Comparison of ENCODE assay signal across 13 cellular contexts in the genomic region with DNA sequence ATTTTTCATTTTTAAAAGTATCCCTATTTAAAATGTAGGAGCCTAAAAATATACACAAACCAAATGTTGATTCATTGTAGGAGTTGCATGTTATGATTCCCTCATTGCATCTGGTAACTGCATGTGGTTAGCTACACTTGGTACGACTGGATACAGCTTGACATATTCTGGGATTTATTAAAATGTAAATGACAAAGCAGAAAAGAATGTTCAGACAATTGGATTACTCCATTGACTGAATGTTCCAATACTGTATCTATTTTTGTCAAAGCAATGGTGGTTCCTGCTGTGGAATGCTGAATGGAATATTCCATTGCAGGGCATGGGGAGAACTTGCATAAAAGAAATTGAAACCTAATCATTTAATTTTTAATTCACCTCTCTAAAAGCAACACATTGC. TPM values are rescaled to one million over a fixed set of nuclear protein-coding genes. Genes with fewer than 3 reads are reported as not detected.
A peak's percentile ranks its signal among the peaks of the same experiment; 100 is the strongest.
DNase-seq lines count a peak whose midpoint lies in the region; ATAC-seq, FAIRE-seq and TF ChIP-seq lines count a peak whose summit lies in the region.
"Had no signal": no experiment of that assay in that cellular context is flagged by ENCODE, and none has a peak within 500 bp of the region (broad histone marks: within the 10 kb centered on the region; RNA-seq: fewer than 3 reads in every experiment).

No MANE protein-coding gene starts in this region.

- no peak overlapping the region for H3K4me3 ChIP-seq in bronchial epithelial cell (ENCODE audit: low read depth, low read length)
- H3K4me3 ChIP-seq in smooth muscle cell: no peak overlapping the region

- 8% methylated on average over 1 of the region's 1 CpG for WGBS in smooth muscle cell (ENCODE audit: low lambda C conversion rate)

- DNase-seq in HFFc6 (peak; percentile 92), bronchial epithelial cell (ENCODE audit: low read depth) (peak; percentile 56), left ventricle myocardium superior (no peak), smooth muscle cell (lab: John Stamatoyannopoulos, UW; ENCODE audit: unreplicated experiment) (no peak), midbrain (lab: John Stamatoyannopoulos, UW) (no peak), NCI-H1417 (lab: John Stamatoyannopoulos, UW) (no peak)
- DNase-seq: cerebellar nuclear complex, DND-41, NCI-H526, T-helper 17 cell had no signal

- H3K36me3 ChIP-seq in bronchial epithelial cell (ENCODE audit: control insufficient read depth, insufficient read depth, low read length) (no peaks in the 10 kb centered on the region), smooth muscle cell (ENCODE audit: low read depth) (peaks cover 2% of the 10 kb centered on the region)

- peaks cover 99% of the 10 kb centered on the region for H3K4me1 Mint-ChIP-seq in HFFc6 (ENCODE audit: low read depth)
- H3K4me1 Mint-ChIP-seq: T-helper 17 cell had no signal

- H3K9ac ChIP-seq in smooth muscle cell (ENCODE audit: low read depth): no peak overlapping the region
- H3K9ac ChIP-seq: parathyroid adenoma had no signal

- H3K27ac Mint-ChIP-seq in HFFc6: peak overlapping the region; percentile 83
- H3K27ac Mint-ChIP-seq: T-helper 17 cell had no signal

- H3K27me3 Mint-ChIP-seq in HFFc6 (ENCODE audit: insufficient read depth): peaks cover 33% of the 10 kb centered on the region
- H3K27me3 Mint-ChIP-seq: T-helper 17 cell had no signal

- no peaks in the 10 kb centered on the region; the same call in 1 of the 2 replicates for H3K9me3 Mint-ChIP-seq in HFFc6

- no peaks in the 10 kb centered on the region for H3K9me3 ChIP-seq in smooth muscle cell (replicated peaks; ENCODE audit: low read depth)

- H2AFZ ChIP-seq in smooth muscle cell (ENCODE audit: low read depth): no peak overlapping the region
- H2AFZ ChIP-seq: parathyroid adenoma had no signal

- H3K36me3 Mint-ChIP-seq in HFFc6 (ENCODE audit: low read depth): peaks cover 73% of the 10 kb centered on the region

- peaks cover 25% of the 10 kb centered on the region for H3K79me2 ChIP-seq in smooth muscle cell (ENCODE audit: low read depth)
- H3K79me2 ChIP-seq: parathyroid adenoma had no signal

- intact Hi-C loops in left ventricle myocardium superior (cut with micrococcal nuclease): no loop called here

- peaks cover 9% of the 10 kb centered on the region for H4K20me1 ChIP-seq in smooth muscle cell (ENCODE audit: low read depth)

- FAIRE-seq in bronchial epithelial cell (lab: Jason Lieb, UNC): no peak

- H3K4me3 Mint-ChIP-seq in HFFc6: no peak overlapping the region
- H3K4me3 Mint-ChIP-seq: T-helper 17 cell had no signal

- H3K4me2 ChIP-seq in smooth muscle cell: no peak overlapping the region

- H3K27ac ChIP-seq in smooth muscle cell (ENCODE audit: low read depth): peak overlapping the region; percentile 55
- H3K27ac ChIP-seq: parathyroid adenoma had no signal

- H3K27me3 ChIP-seq in bronchial epithelial cell (ENCODE audit: control insufficient read depth, insufficient read depth, low read length) (no peaks in the 10 kb centered on the region), smooth muscle cell (ENCODE audit: low read depth) (no peaks in the 10 kb centered on the region)

- H3F3A ChIP-seq in smooth muscle cell (ENCODE audit: low read depth): peaks cover 22% of the 10 kb centered on the region

- H3K4me1 ChIP-seq in smooth muscle cell (ENCODE audit: low read depth): peaks cover 11% of the 10 kb centered on the region
- H3K4me1 ChIP-seq: parathyroid adenoma had no signal

- ATAC-seq in left ventricle myocardium superior (peak; percentile 91), GM21390 (IDR thresholded peaks at IDR 0.05; ENCODE audit: unreplicated experiment) (no peak), HG02759 (IDR thresholded peaks at IDR 0.05; ENCODE audit: unreplicated experiment) (no peak)
- ATAC-seq: T-helper 17 cell had no signal

- TF ChIP-seq CTCF in HFFc6 (IDR thresholded peaks at IDR 0.05): no peak
- TF ChIP-seq CTCF in bronchial epithelial cell (IDR thresholded peaks at IDR 0.05; ENCODE audit: insufficient read depth, low read length, severe bottlenecking): no peak
- no peak for TF ChIP-seq CTCF in smooth muscle cell (IDR thresholded peaks at IDR 0.05; ENCODE audit: borderline replicate concordance, insufficient read depth, poor library complexity, severe bottlenecking)

RNA-seq across cellular contexts. Expression of gene BLID, which starts 30.8 kb away (rescaled TPM):
- total RNA-seq in HFFc6 (2021; fragmentation: NEBNext Ultra II Directional; extraction: Animal tissue kit (Norgen Biotek cat#: 25700)): 1 to 10 TPM in 5 of 6 experiments, under 1 TPM in 1; 0.85 to 1.6 (median 1.2) TPM
- total RNA-seq in bronchial epithelial cell (not detected in 2 replicates), left ventricle myocardium superior (not detected), smooth muscle cell (2.3 and 4.7 TPM in 2 replicates)
- 0.18 TPM in 1 of 2 replicates, not detected in the other for polyA plus RNA-seq in smooth muscle cell
- total RNA-seq: T-helper 17 cell had no signal

Comparison
In these comparisons a context has a peak if more than half of its experiments do, and no peak if none do; other contexts are left out.
1. DNase-seq: peak in HFFc6 (single experiment) and bronchial epithelial cell (single experiment); none in left ventricle myocardium superior (single experiment), smooth muscle cell (single experiment), midbrain (single experiment) and NCI-H1417 (0 of 3).